34 cellular contexts compared by ENCODE assay signal in genomic region chr4:31239886-31240285, GRCh38.
"Had no signal": no experiment of that assay in that cellular context is flagged by ENCODE, and none has a peak within 500 bp of the region (broad histone marks: within the 10 kb centered on the region; RNA-seq: fewer than 3 reads in every experiment).

No MANE protein-coding gene starts in this region.

- ATAC-seq: activated CD4-positive, alpha-beta T cell treated with anti-CD3 and anti-CD28 coated beads for 36 hours; activated CD8-positive, alpha-beta memory T cell treated with anti-CD3 and anti-CD28 coated beads, Interleukin-2, amount 10 ng/mL, durations not matched to agents 7 days and 5 days; activated CD8-positive, alpha-beta T cell treated with anti-CD3 and anti-CD28 coated beads, Interleukin-2, amount 10 ng/mL, durations not matched to agents 7 days and 5 days; activated naive CD4-positive, alpha-beta T cell treated with anti-CD3 and anti-CD28 coated beads, Interleukin-2, amount 50 U/mL, for 72 hours; body of pancreas; gastroesophageal sphincter; heart right ventricle; T-helper 17 cell had no signal

- DNase-seq: activated B cell treated with CpG ODN at 0.5 μM for 24 hours; activated CD4-positive, alpha-beta memory T cell treated with anti-CD3 and anti-CD28 coated beads for 36 hours; activated CD4-positive, alpha-beta T cell treated with anti-CD3 and anti-CD28 coated beads for 36 hours; activated CD4-positive, alpha-beta T cell treated with anti-CD3 and anti-CD28 coated beads, Interleukin-2, amount 10 ng/mL, durations not matched to agents 24 days and 14 days; activated CD4-positive, CD25-positive, alpha-beta regulatory T cell treated with anti-CD3 and anti-CD28 coated beads, Interleukin-2, amount 50 U/mL, for 72 hours; activated CD8-positive, alpha-beta memory T cell treated with anti-CD3 and anti-CD28 coated beads, Interleukin-2, amount 10 ng/mL, durations not matched to agents 7 days and 5 days; activated CD8-positive, alpha-beta memory T cell treated with anti-CD3 and anti-CD28 coated beads, Interleukin-2, amount 50 U/mL, for 4 hours; activated CD8-positive, alpha-beta T cell treated with anti-CD3 and anti-CD28 coated beads, Interleukin-2, amount 10 ng/mL, durations not matched to agents 7 days and 5 days; activated effector memory CD4-positive, alpha-beta T cell treated with anti-CD3 and anti-CD28 coated beads, Interleukin-2, amount 50 U/mL, for 16 hours; activated naive CD4-positive, alpha-beta T cell treated with anti-CD3 and anti-CD28 coated beads, Interleukin-2, amount 10 ng/mL, durations not matched to agents 7 days and 5 days; activated naive CD8-positive, alpha-beta T cell treated with anti-CD3 and anti-CD28 coated beads, Interleukin-2, amount 10 ng/mL, durations not matched to agents 7 days and 5 days; activated T-cell treated with anti-CD3 and anti-CD28 coated beads, Interleukin-2, amount 50 U/mL, for 1 hour; activated T-cell treated with anti-CD3 and anti-CD28 coated beads, Interleukin-2, amount 50 U/mL, for 48 hours; amygdala; aorta; body of pancreas; caudate nucleus; cortex of kidney; dermis blood vessel endothelial cell; effector CD8-positive, alpha-beta T cell; erythroblast; foreskin melanocyte; heart right ventricle; T-helper 1 cell; T-helper 17 cell; T1000; WERI-Rb-1 had no signal

- H3K4me1 ChIP-seq: body of pancreas, esophagus muscularis mucosa, gastroesophageal sphincter had no signal

- H3K27me3 Mint-ChIP-seq: activated B cell treated with CpG ODN at 0.5 μM for 24 hours; activated CD4-positive, alpha-beta memory T cell treated with anti-CD3 and anti-CD28 coated beads for 36 hours; activated CD4-positive, alpha-beta T cell treated with anti-CD3 and anti-CD28 coated beads for 36 hours; activated CD4-positive, alpha-beta T cell treated with anti-CD3 and anti-CD28 coated beads, Interleukin-2, amount 10 ng/mL, durations not matched to agents 24 days and 14 days; activated CD8-positive, alpha-beta memory T cell treated with anti-CD3 and anti-CD28 coated beads, Interleukin-2, amount 10 ng/mL, durations not matched to agents 7 days and 5 days; activated naive CD4-positive, alpha-beta T cell treated with anti-CD3 and anti-CD28 coated beads, Interleukin-2, amount 10 ng/mL, durations not matched to agents 7 days and 5 days; activated naive CD8-positive, alpha-beta T cell treated with anti-CD3 and anti-CD28 coated beads, Interleukin-2, amount 10 ng/mL, durations not matched to agents 7 days and 5 days; T-helper 17 cell had no signal

- H3K4me3 Mint-ChIP-seq: activated B cell treated with CpG ODN at 0.5 μM for 24 hours; activated CD4-positive, alpha-beta memory T cell treated with anti-CD3 and anti-CD28 coated beads for 36 hours; activated CD4-positive, alpha-beta T cell treated with anti-CD3 and anti-CD28 coated beads for 36 hours; activated CD4-positive, alpha-beta T cell treated with anti-CD3 and anti-CD28 coated beads, Interleukin-2, amount 10 ng/mL, durations not matched to agents 24 days and 14 days; activated CD8-positive, alpha-beta memory T cell treated with anti-CD3 and anti-CD28 coated beads, Interleukin-2, amount 10 ng/mL, durations not matched to agents 7 days and 5 days; activated CD8-positive, alpha-beta T cell treated with anti-CD3 and anti-CD28 coated beads, Interleukin-2, amount 10 ng/mL, durations not matched to agents 7 days and 5 days; activated naive CD4-positive, alpha-beta T cell treated with anti-CD3 and anti-CD28 coated beads, Interleukin-2, amount 10 ng/mL, durations not matched to agents 7 days and 5 days; activated naive CD8-positive, alpha-beta T cell treated with anti-CD3 and anti-CD28 coated beads, Interleukin-2, amount 10 ng/mL, durations not matched to agents 7 days and 5 days; activated T-helper 1 cell treated with anti-CD3 and anti-CD28 coated beads, Interleukin-12 subunit alpha, Interleukin-12 subunit beta, Interleukin-2, Interleukin-4 antibody, amounts not matched to agents 30 ng/mL and 10 ng/mL and 1 ng/mL, durations not matched to agents 14 hours and 24 hours and 36 hours; T-helper 17 cell; T-helper 2 cell treated with Interferon-gamma antibody and Interleukin-4, amounts not matched to agents 5 μg/mL and 100 μg/mL, for 36 hours had no signal

- H3K4me1 Mint-ChIP-seq: activated B cell treated with CpG ODN at 0.5 μM for 24 hours; activated CD4-positive, alpha-beta T cell treated with anti-CD3 and anti-CD28 coated beads for 36 hours; activated CD4-positive, alpha-beta T cell treated with anti-CD3 and anti-CD28 coated beads, Interleukin-2, amount 10 ng/mL, durations not matched to agents 24 days and 14 days; activated CD8-positive, alpha-beta memory T cell treated with anti-CD3 and anti-CD28 coated beads, Interleukin-2, amount 10 ng/mL, durations not matched to agents 7 days and 5 days; activated naive CD4-positive, alpha-beta T cell treated with anti-CD3 and anti-CD28 coated beads, Interleukin-2, amount 10 ng/mL, durations not matched to agents 7 days and 5 days; activated naive CD8-positive, alpha-beta T cell treated with anti-CD3 and anti-CD28 coated beads, Interleukin-2, amount 10 ng/mL, durations not matched to agents 7 days and 5 days; T-helper 17 cell had no signal

- FAIRE-seq: colon had no signal

- H3K36me3 Mint-ChIP-seq: activated CD4-positive, alpha-beta memory T cell treated with anti-CD3 and anti-CD28 coated beads for 36 hours; activated CD8-positive, alpha-beta memory T cell treated with anti-CD3 and anti-CD28 coated beads, Interleukin-2, amount 10 ng/mL, durations not matched to agents 7 days and 5 days; activated naive CD4-positive, alpha-beta T cell treated with anti-CD3 and anti-CD28 coated beads, Interleukin-2, amount 10 ng/mL, durations not matched to agents 7 days and 5 days; activated naive CD8-positive, alpha-beta T cell treated with anti-CD3 and anti-CD28 coated beads, Interleukin-2, amount 10 ng/mL, durations not matched to agents 7 days and 5 days had no signal

- H3K27me3 ChIP-seq: body of pancreas, esophagus muscularis mucosa, gastroesophageal sphincter, heart right ventricle had no signal

- H3K36me3 ChIP-seq: esophagus muscularis mucosa, gastroesophageal sphincter, heart right ventricle, WERI-Rb-1 had no signal

- H3K27ac ChIP-seq: body of pancreas, esophagus muscularis mucosa, gastroesophageal sphincter, heart right ventricle, WERI-Rb-1 had no signal

- H3K27ac Mint-ChIP-seq: activated B cell treated with CpG ODN at 0.5 μM for 24 hours; activated CD4-positive, alpha-beta memory T cell treated with anti-CD3 and anti-CD28 coated beads for 36 hours; activated CD4-positive, alpha-beta T cell treated with anti-CD3 and anti-CD28 coated beads for 36 hours; activated CD4-positive, alpha-beta T cell treated with anti-CD3 and anti-CD28 coated beads, Interleukin-2, amount 10 ng/mL, durations not matched to agents 24 days and 14 days; activated CD8-positive, alpha-beta memory T cell treated with anti-CD3 and anti-CD28 coated beads, Interleukin-2, amount 10 ng/mL, durations not matched to agents 7 days and 5 days; activated CD8-positive, alpha-beta T cell treated with anti-CD3 and anti-CD28 coated beads, Interleukin-2, amount 10 ng/mL, durations not matched to agents 7 days and 5 days; activated naive CD4-positive, alpha-beta T cell treated with anti-CD3 and anti-CD28 coated beads, Interleukin-2, amount 10 ng/mL, durations not matched to agents 7 days and 5 days; activated naive CD4-positive, alpha-beta T cell treated with anti-CD3 and anti-CD28 coated beads, Interleukin-2, amount 50 U/mL, for 72 hours; activated naive CD8-positive, alpha-beta T cell treated with anti-CD3 and anti-CD28 coated beads, Interleukin-2, amount 10 ng/mL, durations not matched to agents 7 days and 5 days; activated T-helper 1 cell treated with anti-CD3 and anti-CD28 coated beads, Interleukin-12 subunit alpha, Interleukin-12 subunit beta, Interleukin-2, Interleukin-4 antibody, amounts not matched to agents 30 ng/mL and 10 ng/mL and 1 ng/mL, durations not matched to agents 14 hours and 24 hours and 36 hours; activated T-helper 2 cell treated with anti-CD3 and anti-CD28 coated beads, Interferon-gamma antibody, Interleukin-2, Interleukin-4, amounts not matched to agents 10 μg/mL and 5 μg/mL and 100 μg/mL, durations not matched to agents 14 hours and 24 hours and 36 hours; T-helper 17 cell; T-helper 2 cell treated with Interferon-gamma antibody and Interleukin-4, amounts not matched to agents 5 μg/mL and 100 μg/mL, for 36 hours had no signal

- H3K4me3 ChIP-seq: body of pancreas, esophagus muscularis mucosa, gastroesophageal sphincter, heart right ventricle had no signal
